In the genomic region with DNA sequence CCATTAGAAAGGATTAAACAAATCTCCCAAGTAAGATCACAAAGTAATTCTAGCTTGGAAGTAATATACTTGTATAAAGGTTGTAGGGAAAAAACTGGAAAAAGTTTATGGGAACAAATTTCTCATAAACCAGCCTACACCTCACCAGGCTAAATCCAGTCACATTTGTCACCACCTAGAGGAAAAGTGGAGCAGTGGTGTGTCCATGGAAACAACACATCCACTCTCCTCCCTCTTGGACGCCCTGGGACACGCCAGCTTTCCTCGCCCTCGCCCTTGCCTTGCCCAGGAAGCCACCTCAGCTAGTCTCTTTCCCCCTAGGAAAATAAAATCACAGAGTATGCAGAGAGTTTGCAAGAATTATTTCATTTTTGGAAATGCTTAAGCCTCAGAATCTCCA, we compare ENCODE assay signal across 9 cellular contexts. TPM values are rescaled to one million over a fixed set of nuclear protein-coding genes. Genes with fewer than 3 reads are reported as not detected.
DNase-seq lines count a peak whose midpoint lies in the region; ATAC-seq, FAIRE-seq and TF ChIP-seq lines count a peak whose summit lies in the region.
"Had no signal": no experiment of that assay in that cellular context is flagged by ENCODE, and none has a peak within 500 bp of the region (broad histone marks: within the 10 kb centered on the region; RNA-seq: fewer than 3 reads in every experiment).

No MANE protein-coding gene starts in this region.

- no peak overlapping the region for H3K27ac Mint-ChIP-seq in activated naive CD4-positive, alpha-beta T cell treated with anti-CD3 and anti-CD28 coated beads, Interleukin-2, amount 50 U/mL, for 72 hours
- no peak overlapping the region for H3K27ac Mint-ChIP-seq in effector memory CD8-positive, alpha-beta T cell

- H3K4me3 Mint-ChIP-seq in effector memory CD8-positive, alpha-beta T cell: no peak overlapping the region

- H3K4me3 ChIP-seq in mammary epithelial cell (replicated peaks in 1 of 3; ENCODE audit: insufficient read depth in 1 of 3, low read depth in 2 of 3, low read length in 3 of 3) (peak overlapping the region in 2 of 3 experiments; percentile 47 to 62), thyroid gland (replicated peaks in 1 of 3) (no peak overlapping the region)

- no peaks in the 10 kb centered on the region for H3K36me3 Mint-ChIP-seq in activated naive CD4-positive, alpha-beta T cell treated with anti-CD3 and anti-CD28 coated beads, Interleukin-2, amount 50 U/mL, for 72 hours
- H3K36me3 Mint-ChIP-seq in effector memory CD8-positive, alpha-beta T cell (ENCODE audit: insufficient read depth): no peaks in the 10 kb centered on the region

- H3K4me1 Mint-ChIP-seq in effector memory CD8-positive, alpha-beta T cell (ENCODE audit: low read depth in 2 of 2): peaks cover 0 to 2% of the 10 kb centered on the region in 2 donors

- BruUV-seq in mammary epithelial cell (replicated peaks; lab: Mats Ljungman, UMichigan): no TSS peak

- H3K9me3 Mint-ChIP-seq in activated naive CD4-positive, alpha-beta T cell treated with anti-CD3 and anti-CD28 coated beads, Interleukin-2, amount 50 U/mL, for 72 hours: no peaks in the 10 kb centered on the region
- no peaks in the 10 kb centered on the region for H3K9me3 Mint-ChIP-seq in effector memory CD8-positive, alpha-beta T cell

- TF ChIP-seq CTCF in mammary epithelial cell (conservative IDR thresholded peaks at IDR 0.05 in 1 of 2, IDR thresholded peaks at IDR 0.05 in 1 of 2; ENCODE audit: extremely low read depth in 1 of 2, insufficient read depth in 1 of 2, low read depth in 1 of 2, low read length in 2 of 2) (peak; percentile 35 to 58), thyroid gland (IDR thresholded peaks at IDR 0.05) (peak in 3 of 6 experiments; percentile 25 to 32 (median 29))

- FAIRE-seq in HTR-8/SVneo (lab: Jason Lieb, UNC): no peak

- peak overlapping the region; percentile 91 for H3K9ac ChIP-seq in mammary epithelial cell (ENCODE audit: insufficient read depth, low read length)

- no peaks in the 10 kb centered on the region for H3K36me3 ChIP-seq in mammary epithelial cell (ENCODE audit: insufficient read depth, low read length)
- H3K36me3 ChIP-seq in thyroid gland: no peaks in the 10 kb centered on the region

- peak overlapping the region; percentile 75 for H2AFZ ChIP-seq in mammary epithelial cell (ENCODE audit: low read depth, low read length)

- dilution Hi-C loops in mammary epithelial cell (cut with HindIII; ENCODE audit: low sequenced_read_pairs): no loop called here

- no peaks in the 10 kb centered on the region for H3K9me3 ChIP-seq in mammary epithelial cell (replicated peaks; ENCODE audit: insufficient read depth, low read length)
- no peaks in the 10 kb centered on the region for H3K9me3 ChIP-seq in thyroid gland

- no peaks in the 10 kb centered on the region for H4K20me1 ChIP-seq in mammary epithelial cell (ENCODE audit: insufficient read depth, low read length)

- ATAC-seq in left lobe of liver (peak; percentile 77), GM18861 (IDR thresholded peaks at IDR 0.05; ENCODE audit: unreplicated experiment) (no peak)
- no peak for ATAC-seq in activated naive CD4-positive, alpha-beta T cell treated with anti-CD3 and anti-CD28 coated beads, Interleukin-2, amount 50 U/mL, for 72 hours
- ATAC-seq in effector memory CD8-positive, alpha-beta T cell (replicated peaks): no peak

- H3K27me3 ChIP-seq in mammary epithelial cell (ENCODE audit: insufficient read depth, low read length) (no peaks in the 10 kb centered on the region), thyroid gland (no peaks in the 10 kb centered on the region)

- no peaks in the 10 kb centered on the region for H3K79me2 ChIP-seq in mammary epithelial cell (ENCODE audit: insufficient read depth, low read length)

- H3K4me2 ChIP-seq in mammary epithelial cell (ENCODE audit: insufficient read depth, low read depth, low read length): peak overlapping the region; percentile 89

- H3K27me3 Mint-ChIP-seq in effector memory CD8-positive, alpha-beta T cell: peaks cover 28 to 33% of the 10 kb centered on the region in 2 donors

- no peak for TF ChIP-seq POLR2A in thyroid gland (IDR thresholded peaks at IDR 0.05)

- H3K4me1 ChIP-seq in mammary epithelial cell (ENCODE audit: insufficient read depth, low read length) (peaks cover 51% of the 10 kb centered on the region), thyroid gland (peaks cover 37 to 38% of the 10 kb centered on the region in 2 donors)

- intact Hi-C loops in mammary epithelial cell (cut with micrococcal nuclease): loop anchor here (5.0 kb wide), 2 partner anchors 66 to 91 kb away; no protein-coding TSS in a partner anchor
- intact Hi-C loops in thyroid gland (cut with DNase I): no loop called here

- DNase-seq in NCI-H1694 (lab: John Stamatoyannopoulos, UW): peak; percentile 13
- DNase-seq in mammary epithelial cell: peak; percentile 81
- DNase-seq in left lobe of liver (ENCODE audit: low spot score): peak; percentile 70
- peak in 1 of 2 donors; percentile 24 for DNase-seq in thyroid gland
- no peak for DNase-seq in HTR-8/SVneo (ENCODE audit: insufficient read length, low spot score)
- no peak for DNase-seq in activated naive CD4-positive, alpha-beta T cell treated with anti-CD3 and anti-CD28 coated beads, Interleukin-2, amount 50 U/mL, for 72 hours (ENCODE audit: low spot score in 2 of 2)
- DNase-seq in effector memory CD8-positive, alpha-beta T cell: no peak
- DNase-seq: activated naive CD4-positive, alpha-beta T cell had no signal

- in situ Hi-C loops in mammary epithelial cell (cut with MboI; ENCODE audit: low sequenced_read_pairs in 2 of 2): no loop called here

- H3K27ac ChIP-seq in mammary epithelial cell (ENCODE audit: insufficient read depth, low read depth, low read length) (peak overlapping the region; percentile 87), thyroid gland (peak overlapping the region; percentile 70 to 86 (median 71))

- WGBS in mammary epithelial cell (ENCODE audit: low coverage, missing lambda C conversion rate): 11% methylated on average over 4 of the region's 4 CpGs
- WGBS in thyroid gland, 2 donors: 78 to 80% methylated on average over 4 of the region's 4 CpGs

- CTCF ChIA-PET in mammary epithelial cell (lab: Charles Lee; ENCODE audit: low non-redundant PET): no interaction called here

RNA-seq across cellular contexts. Expression of a gene that starts 2.2 kb away (rescaled TPM):
- total RNA-seq in mammary epithelial cell: 10 to 100 TPM in 1 of 2 donors, 1 to 10 TPM in 1; 2.7 to 36.7 TPM
- polyA plus RNA-seq in mammary epithelial cell: 1.7 TPM
- 2.6 TPM for polyA minus RNA-seq in mammary epithelial cell
- total RNA-seq in left lobe of liver: 17.1 TPM
- 10 to 100 TPM in 2 of 4 donors, 1 to 10 TPM in 2; 6.9 to 14.1 (median 11.2) TPM for total RNA-seq in thyroid gland
- not detected for total RNA-seq in activated naive CD4-positive, alpha-beta T cell treated with anti-CD3 and anti-CD28 coated beads, Interleukin-2, amount 50 U/mL, for 72 hours

Comparison
In these comparisons a context has a peak if more than half of its experiments do, and no peak if none do; other contexts are left out.
1. DNase-seq: peak in NCI-H1694 (single experiment), mammary epithelial cell (single experiment) and left lobe of liver (single experiment); none in HTR-8/SVneo (single experiment), activated naive CD4-positive, alpha-beta T cell treated with anti-CD3 and anti-CD28 coated beads, Interleukin-2, amount 50 U/mL, for 72 hours (0 of 2) and effector memory CD8-positive, alpha-beta T cell (0 of 3).
2. H3K4me3 ChIP-seq: peak in mammary epithelial cell (2 of 3); none in thyroid gland (0 of 3).